Comparison of ENCODE assay signal across 8 cellular contexts in the genomic region with DNA sequence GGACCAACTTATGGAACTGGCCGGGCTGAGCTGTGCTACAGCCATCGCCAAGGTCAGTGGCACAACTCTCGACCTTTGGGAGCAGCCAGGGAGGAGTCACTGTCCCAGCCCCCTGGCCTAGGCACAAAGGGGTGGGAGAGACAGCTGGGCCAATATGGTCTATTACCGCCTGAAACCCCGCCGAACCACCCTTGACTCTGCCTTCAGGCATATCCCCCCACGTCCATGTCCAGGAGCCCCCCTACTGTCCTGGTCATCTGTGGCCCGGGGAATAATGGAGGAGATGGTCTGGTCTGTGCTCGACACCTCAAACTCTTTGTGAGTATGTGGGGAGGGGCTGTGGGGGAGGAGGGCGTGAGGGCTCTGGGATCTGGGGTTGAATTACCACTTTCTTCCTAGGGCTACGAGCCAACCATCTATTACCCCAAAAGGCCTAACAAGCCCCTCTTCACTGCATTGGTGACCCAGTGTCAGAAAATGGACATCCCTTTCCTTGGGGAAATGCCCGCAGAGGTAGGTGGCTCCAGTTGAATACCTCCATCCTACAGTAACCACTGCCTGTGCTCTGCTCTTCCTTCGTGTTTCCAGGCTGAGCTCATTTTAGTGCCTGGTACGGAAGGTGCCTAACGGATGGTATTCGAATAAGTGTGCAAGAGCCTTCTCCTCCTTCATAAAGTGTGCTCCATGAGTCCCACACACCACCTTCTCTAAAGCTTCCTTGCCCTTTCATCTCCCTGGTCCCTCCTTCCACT. TPM values are rescaled to one million over a fixed set of nuclear protein-coding genes. Genes with fewer than 3 reads are reported as not detected.
A peak's percentile ranks its signal among the peaks of the same experiment; 100 is the strongest.
DNase-seq lines count a peak whose midpoint lies in the region; ATAC-seq, FAIRE-seq and TF ChIP-seq lines count a peak whose summit lies in the region.

No MANE protein-coding gene starts in this region.

- no peaks in the 10 kb centered on the region for H3K9me3 ChIP-seq in HEK293 (ENCODE audit: control insufficient read depth, insufficient read depth, low read depth, low read length)
- H3K9me3 ChIP-seq in WERI-Rb-1 (ENCODE audit: severe bottlenecking): no peaks in the 10 kb centered on the region
- no peaks in the 10 kb centered on the region for H3K9me3 ChIP-seq in heart right ventricle
- H3K9me3 ChIP-seq in small intestine (ENCODE audit: control insufficient read depth, low read depth): no peaks in the 10 kb centered on the region

- CTCF ChIA-PET in HEK293 (lab: Yijun Ruan, JAX): interaction anchor here (0.5 to 2.2 kb wide), 14 partner anchors 7 to 326 kb away, joined by 3 to 13 read pairs (median 4); no protein-coding TSS in a partner anchor

- peak in 3 of 8 donors; percentile 4 to 54 (median 36) for ATAC-seq in heart right ventricle
- ATAC-seq in HG03095 (IDR thresholded peaks at IDR 0.05; ENCODE audit: unreplicated experiment): no peak
- ATAC-seq in GM18868 (IDR thresholded peaks at IDR 0.05; ENCODE audit: unreplicated experiment): no peak
- ATAC-seq in HG02870 (IDR thresholded peaks at IDR 0.05; ENCODE audit: unreplicated experiment): no peak

- TF ChIP-seq CTCF in HEK293 (tag by site-specific recombination; IDR thresholded peaks at IDR 0.05): no peak
- TF ChIP-seq CTCF in WERI-Rb-1 (IDR thresholded peaks at IDR 0.05; ENCODE audit: low read depth, low read length): no peak
- TF ChIP-seq CTCF in heart right ventricle (IDR thresholded peaks at IDR 0.05): no peak

- H3K36me3 ChIP-seq in HEK293 (ENCODE audit: control insufficient read depth in 2 of 2, insufficient read depth in 1 of 2, low read length in 2 of 2) (peaks cover 0 to 50% of the 10 kb centered on the region in 2 experiments; a peak in 1 of 3 replicates), WERI-Rb-1 (peaks cover 50% of the 10 kb centered on the region), heart right ventricle (peaks cover 0 to 49% (median 19%) of the 10 kb centered on the region in 9 donors), small intestine (ENCODE audit: control insufficient read depth in 2 of 2, insufficient read depth in 2 of 2, low read length in 2 of 2) (peaks cover 0 to 2% of the 10 kb centered on the region in 2 donors)

- H3K4me3 ChIP-seq in HEK293 (ENCODE audit: low read depth, low read length) (peak overlapping the region; percentile 85), WERI-Rb-1 (ENCODE audit: low read depth, low read length) (peak overlapping the region; percentile 65), heart right ventricle (peak overlapping the region; percentile 59 to 97 (median 81)), small intestine (ENCODE audit: low read depth in 1 of 2, low read length in 2 of 2) (peak overlapping the region; percentile 69 to 71)

- H3K4me1 ChIP-seq in HEK293 (ENCODE audit: control insufficient read depth, insufficient read depth, low read length) (no peaks in the 10 kb centered on the region), heart right ventricle (peaks cover 3 to 19% (median 13%) of the 10 kb centered on the region in 9 donors), small intestine (ENCODE audit: control insufficient read depth in 2 of 2, insufficient read depth in 1 of 2, low read depth in 1 of 2, low read length in 1 of 2) (no peaks in the 10 kb centered on the region)

- DNase-seq in WERI-Rb-1 (no peak), heart right ventricle (no peak), small intestine (no peak), CD1c-positive myeloid dendritic cell (ENCODE audit: extremely low spot score) (no peak)

- intact Hi-C loops in heart right ventricle (cut with DNase I): loop anchor here in 5 of 10 donors (5.0 to 10.0 kb wide), 5 partner anchors 85 to 140 kb away; a partner anchor contains a TSS

- H3K27ac ChIP-seq in HEK293 (ENCODE audit: extremely low read depth, low read depth, low read length): peak overlapping the region; percentile 83; the same call in 1 of the 2 replicates
- H3K27ac ChIP-seq in WERI-Rb-1: peak overlapping the region; percentile 79
- peak overlapping the region; percentile 74 to 92 (median 86) for H3K27ac ChIP-seq in heart right ventricle
- H3K27ac ChIP-seq in small intestine (ENCODE audit: low read depth in 1 of 2, low read length in 1 of 2): peak overlapping the region; percentile 38 to 75

- 54 to 57% methylated on average over 16 of the region's 16 CpGs for WGBS in heart right ventricle, 2 donors
- 36 to 45% (median 37%) methylated on average over 16 of the region's 16 CpGs for WGBS in small intestine, 3 donors

- H3K27me3 ChIP-seq in WERI-Rb-1 (ENCODE audit: insufficient read depth, low read depth, severe bottlenecking) (no peaks in the 10 kb centered on the region), heart right ventricle (no peaks in the 10 kb centered on the region), small intestine (ENCODE audit: control insufficient read depth in 2 of 2, insufficient read depth in 2 of 2, low read length in 2 of 2) (no peaks in the 10 kb centered on the region)

- POLR2A ChIA-PET in HEK293 (lab: Yijun Ruan, JAX): interaction anchor here (0.8 to 2.1 kb wide), 7 partner anchors 10 to 140 kb away, joined by 3 to 17 read pairs (median 4); a partner anchor contains a TSS

- FAIRE-seq in small intestine (lab: Jason Lieb, UNC): no peak

TF ChIP-seq in HEK293, 187 proteins besides CTCF, POLR2A, EP300 and RAD21 (continues in another document):
- TF ChIP-seq, protein P1, sequence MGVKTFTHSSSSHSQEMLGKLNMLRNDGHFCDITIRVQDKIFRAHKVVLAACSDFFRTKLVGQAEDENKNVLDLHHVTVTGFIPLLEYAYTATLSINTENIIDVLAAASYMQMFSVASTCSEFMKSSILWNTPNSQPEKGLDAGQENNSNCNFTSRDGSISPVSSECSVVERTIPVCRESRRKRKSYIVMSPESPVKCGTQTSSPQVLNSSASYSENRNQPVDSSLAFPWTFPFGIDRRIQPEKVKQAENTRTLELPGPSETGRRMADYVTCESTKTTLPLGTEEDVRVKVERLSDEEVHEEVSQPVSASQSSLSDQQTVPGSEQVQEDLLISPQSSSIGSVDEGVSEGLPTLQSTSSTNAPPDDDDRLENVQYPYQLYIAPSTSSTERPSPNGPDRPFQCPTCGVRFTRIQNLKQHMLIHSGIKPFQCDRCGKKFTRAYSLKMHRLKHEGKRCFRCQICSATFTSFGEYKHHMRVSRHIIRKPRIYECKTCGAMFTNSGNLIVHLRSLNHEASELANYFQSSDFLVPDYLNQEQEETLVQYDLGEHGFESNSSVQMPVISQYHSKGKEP (tag by site-specific recombination; IDR thresholded peaks at IDR 0.05): no peak
- TF ChIP-seq, protein P2, sequence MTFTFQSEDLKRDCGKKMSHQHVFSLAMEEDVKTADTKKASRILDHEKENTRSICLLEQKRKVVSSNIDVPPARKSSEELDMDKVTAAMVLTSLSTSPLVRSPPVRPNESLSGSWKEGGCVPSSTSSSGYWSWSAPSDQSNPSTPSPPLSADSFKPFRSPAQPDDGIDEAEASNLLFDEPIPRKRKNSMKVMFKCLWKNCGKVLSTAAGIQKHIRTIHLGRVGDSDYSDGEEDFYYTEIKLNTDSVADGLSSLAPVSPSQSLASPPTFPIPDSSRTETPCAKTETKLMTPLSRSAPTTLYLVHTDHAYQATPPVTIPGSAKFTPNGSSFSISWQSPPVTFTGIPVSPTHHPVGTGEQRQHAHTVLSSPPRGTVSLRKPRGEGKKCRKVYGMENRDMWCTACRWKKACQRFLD (tag by site-specific recombination; IDR thresholded peaks at IDR 0.05): no peak
- TF ChIP-seq, protein P3, sequence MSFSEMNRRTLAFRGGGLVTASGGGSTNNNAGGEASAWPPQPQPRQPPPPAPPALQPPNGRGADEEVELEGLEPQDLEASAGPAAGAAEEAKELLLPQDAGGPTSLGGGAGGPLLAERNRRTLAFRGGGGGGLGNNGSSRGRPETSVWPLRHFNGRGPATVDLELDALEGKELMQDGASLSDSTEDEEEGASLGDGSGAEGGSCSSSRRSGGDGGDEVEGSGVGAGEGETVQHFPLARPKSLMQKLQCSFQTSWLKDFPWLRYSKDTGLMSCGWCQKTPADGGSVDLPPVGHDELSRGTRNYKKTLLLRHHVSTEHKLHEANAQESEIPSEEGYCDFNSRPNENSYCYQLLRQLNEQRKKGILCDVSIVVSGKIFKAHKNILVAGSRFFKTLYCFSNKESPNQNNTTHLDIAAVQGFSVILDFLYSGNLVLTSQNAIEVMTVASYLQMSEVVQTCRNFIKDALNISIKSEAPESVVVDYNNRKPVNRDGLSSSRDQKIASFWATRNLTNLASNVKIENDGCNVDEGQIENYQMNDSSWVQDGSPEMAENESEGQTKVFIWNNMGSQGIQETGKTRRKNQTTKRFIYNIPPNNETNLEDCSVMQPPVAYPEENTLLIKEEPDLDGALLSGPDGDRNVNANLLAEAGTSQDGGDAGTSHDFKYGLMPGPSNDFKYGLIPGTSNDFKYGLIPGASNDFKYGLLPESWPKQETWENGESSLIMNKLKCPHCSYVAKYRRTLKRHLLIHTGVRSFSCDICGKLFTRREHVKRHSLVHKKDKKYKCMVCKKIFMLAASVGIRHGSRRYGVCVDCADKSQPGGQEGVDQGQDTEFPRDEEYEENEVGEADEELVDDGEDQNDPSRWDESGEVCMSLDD (tag by site-specific recombination; IDR thresholded peaks at IDR 0.05): no peak
- no peak for TF ChIP-seq SALL2 (tag by site-specific recombination; IDR thresholded peaks at IDR 0.05; ENCODE audit: borderline replicate concordance)

RNA-seq across cellular contexts. Expression of a gene that starts 0.8 kb away (rescaled TPM):
- total RNA-seq in heart right ventricle: 100 to 1,000 TPM in 9 of 10 donors, 10 to 100 TPM in 1; 93.1 to 134 (median 112) TPM
- polyA plus RNA-seq in heart right ventricle (100 to 1,000 TPM in 1 of 2 donors, 10 to 100 TPM in 1; 59.8 to 103 TPM), small intestine (100 to 1,000 TPM in 1 of 3 donors, 10 to 100 TPM in 2; 94.2 to 105 (median 94.5) TPM)

RNA-seq across cellular contexts. Expression of a gene that starts 8.9 kb away (rescaled TPM):
- 10 to 100 TPM in 9 of 10 donors, 1 to 10 TPM in 1; 9.3 to 25.4 (median 13.3) TPM for total RNA-seq in heart right ventricle
- polyA plus RNA-seq in heart right ventricle (10 to 100 TPM; 24.1 to 34.5 TPM), small intestine (10 to 100 TPM in 2 of 3 donors, 1 to 10 TPM in 1; 8.9 to 31.0 (median 11.1) TPM)

RNA-seq across cellular contexts. Expression of a gene that starts 12.8 kb away (rescaled TPM):
- total RNA-seq in heart right ventricle: under 1 TPM in 1 of 10 donors, not detected in 9; 0.21 TPM
- under 1 TPM in 1 of 2 donors, not detected in 1; 0.03 TPM for polyA plus RNA-seq in heart right ventricle
- polyA plus RNA-seq in small intestine: under 1 TPM in 1 of 3 donors, not detected in 2; 0.19 TPM

RNA-seq across cellular contexts. Expression of a gene that starts 20.0 kb away (rescaled TPM):
- 1 to 10 TPM in 3 of 10 donors, under 1 TPM in 7; 0.07 to 3.8 (median 0.39) TPM for total RNA-seq in heart right ventricle
- polyA plus RNA-seq in heart right ventricle (under 1 TPM; 0.09 to 0.22 TPM), small intestine (10 to 100 TPM in 1 of 3 donors, under 1 TPM in 2; 0.54 to 13.8 (median 0.89) TPM)

RNA-seq across cellular contexts. Expression of a gene that starts 26.9 kb away (rescaled TPM):
- 1 to 10 TPM in 3 of 10 donors, under 1 TPM in 6, not detected in 1; 0.24 to 1.7 (median 0.77) TPM for total RNA-seq in heart right ventricle
- 1 to 10 TPM; 3.0 to 6.3 TPM for polyA plus RNA-seq in heart right ventricle
- 10 to 100 TPM in 2 of 3 donors, under 1 TPM in 1; 0.82 to 25.9 (median 12.5) TPM for polyA plus RNA-seq in small intestine
